ENCODE assay signal across 9 cellular contexts in genomic region chrX:153646620-153647373, GRCh38. TPM values are rescaled to one million over a fixed set of nuclear protein-coding genes. Genes with fewer than 3 reads are reported as not detected.
A peak's percentile ranks its signal among the peaks of the same experiment; 100 is the strongest.
DNase-seq lines count a peak whose midpoint lies in the region; ATAC-seq, FAIRE-seq and TF ChIP-seq lines count a peak whose summit lies in the region.
"Had no signal": no experiment of that assay in that cellular context is flagged by ENCODE, and none has a peak within 500 bp of the region (broad histone marks: within the 10 kb centered on the region; RNA-seq: fewer than 3 reads in every experiment).

Gene DUSP9 (plus strand): TSS chrX:153647203. CDS start chrX:153647954, 751 bp downstream.

- H3K27ac ChIP-seq in CD8-positive, alpha-beta T cell (ENCODE audit: low read depth, low read length) = no peak within 1 kb of the TSS
- H3K27ac ChIP-seq in HUES64 (ENCODE audit: low read depth, low read length) = no peak within 1 kb of the TSS
- H3K27ac ChIP-seq: VCaP had no signal

- no peaks in the 10 kb centered on the region for H3K36me3 Mint-ChIP-seq in CD8-positive, alpha-beta T cell
- H3K36me3 Mint-ChIP-seq in stimulated activated memory B cell treated with anti-CD40 and anti-IgM and Interleukin-4, amounts not matched to agents 10 μg/mL and 1 μg/mL and 100 μg/mL, for 72 hours = no peaks in the 10 kb centered on the region
- H3K36me3 Mint-ChIP-seq in activated T-helper 2 cell treated with anti-CD3 and anti-CD28 coated beads, Interferon-gamma antibody, Interleukin-2, Interleukin-4, amounts not matched to agents 10 μg/mL and 5 μg/mL and 100 μg/mL, durations not matched to agents 14 hours and 24 hours and 36 hours (ENCODE audit: low read depth) = no peaks in the 10 kb centered on the region

- no peak within 1 kb of the TSS for H3K4me3 ChIP-seq in CD8-positive, alpha-beta T cell (ENCODE audit: low read depth, low read length)
- H3K4me3 ChIP-seq in HUES64 (ENCODE audit: low read length) (0 out of 2 replicates have a peak within 1 kb of the TSS, but pooled peaks have one; percentile 13), bronchial epithelial cell (ENCODE audit: low read depth, low read length) (peak within 1 kb of the TSS; percentile 10), mucosa of descending colon (no peak within 1 kb of the TSS)

- POLR2A ChIA-PET in CD8-positive, alpha-beta T cell (lab: Charles Lee) = no interaction called here

- peaks cover 6% of the 10 kb centered on the region for H3K4me1 Mint-ChIP-seq in CD8-positive, alpha-beta T cell (ENCODE audit: low read depth)
- H3K4me1 Mint-ChIP-seq in stimulated activated memory B cell treated with anti-CD40 and anti-IgM and Interleukin-4, amounts not matched to agents 10 μg/mL and 1 μg/mL and 100 μg/mL, for 72 hours = peaks cover 11% of the 10 kb centered on the region
- H3K4me1 Mint-ChIP-seq in activated T-helper 2 cell treated with anti-CD3 and anti-CD28 coated beads, Interferon-gamma antibody, Interleukin-2, Interleukin-4, amounts not matched to agents 10 μg/mL and 5 μg/mL and 100 μg/mL, durations not matched to agents 14 hours and 24 hours and 36 hours (ENCODE audit: low read depth) = peaks cover 5% of the 10 kb centered on the region

- no peaks in the 10 kb centered on the region for H3K9me3 Mint-ChIP-seq in CD8-positive, alpha-beta T cell
- no peaks in the 10 kb centered on the region for H3K9me3 Mint-ChIP-seq in stimulated activated memory B cell treated with anti-CD40 and anti-IgM and Interleukin-4, amounts not matched to agents 10 μg/mL and 1 μg/mL and 100 μg/mL, for 72 hours
- H3K9me3 Mint-ChIP-seq in activated T-helper 2 cell treated with anti-CD3 and anti-CD28 coated beads, Interferon-gamma antibody, Interleukin-2, Interleukin-4, amounts not matched to agents 10 μg/mL and 5 μg/mL and 100 μg/mL, durations not matched to agents 14 hours and 24 hours and 36 hours = no peaks in the 10 kb centered on the region

- H3K4me3 Mint-ChIP-seq in CD8-positive, alpha-beta T cell = peak within 1 kb of the TSS; percentile 32
- H3K4me3 Mint-ChIP-seq in stimulated activated memory B cell treated with anti-CD40 and anti-IgM and Interleukin-4, amounts not matched to agents 10 μg/mL and 1 μg/mL and 100 μg/mL, for 72 hours = no peak within 1 kb of the TSS
- H3K4me3 Mint-ChIP-seq in activated T-helper 2 cell treated with anti-CD3 and anti-CD28 coated beads, Interferon-gamma antibody, Interleukin-2, Interleukin-4, amounts not matched to agents 10 μg/mL and 5 μg/mL and 100 μg/mL, durations not matched to agents 14 hours and 24 hours and 36 hours (ENCODE audit: low read depth) = no peak within 1 kb of the TSS

- peaks cover 8% of the 10 kb centered on the region for H3K27me3 ChIP-seq in CD8-positive, alpha-beta T cell (ENCODE audit: insufficient read depth, low read length)
- H3K27me3 ChIP-seq in HUES64 (ENCODE audit: insufficient read depth, low read length) (peaks cover 73% of the 10 kb centered on the region), bronchial epithelial cell (ENCODE audit: control insufficient read depth, insufficient read depth, low read length) (peaks cover 3% of the 10 kb centered on the region)

- ATAC-seq in CD8-positive, alpha-beta T cell = peak; percentile 43
- peak; percentile 59 for ATAC-seq in mucosa of descending colon
- no peak for ATAC-seq in stimulated activated memory B cell treated with anti-CD40 and anti-IgM and Interleukin-4, amounts not matched to agents 10 μg/mL and 1 μg/mL and 100 μg/mL, for 72 hours
- ATAC-seq in GM21381 (IDR thresholded peaks at IDR 0.05; ENCODE audit: unreplicated experiment) = no peak

- no peak for TF ChIP-seq CTCF in CD8-positive, alpha-beta T cell (IDR thresholded peaks at IDR 0.05)
- TF ChIP-seq CTCF in bronchial epithelial cell (IDR thresholded peaks at IDR 0.05; ENCODE audit: insufficient read depth, low read length, severe bottlenecking) (no peak), mucosa of descending colon (IDR thresholded peaks at IDR 0.05) (no peak)

- FAIRE-seq in bronchial epithelial cell (lab: Jason Lieb, UNC) = no peak

- intact Hi-C loops in CD8-positive, alpha-beta T cell (cut with DNase I, micrococcal nuclease) = no loop called here
- intact Hi-C loops in mucosa of descending colon (cut with DNase I, micrococcal nuclease) = no loop called here
- intact Hi-C loops in activated T-helper 2 cell treated with anti-CD3 and anti-CD28 coated beads, Interferon-gamma antibody, Interleukin-2, Interleukin-4, amounts not matched to agents 10 μg/mL and 5 μg/mL and 100 μg/mL, durations not matched to agents 14 hours and 24 hours and 36 hours (cut with micrococcal nuclease) = no loop called here

- no peak within 1 kb of the TSS for H3K27ac Mint-ChIP-seq in CD8-positive, alpha-beta T cell
- H3K27ac Mint-ChIP-seq in stimulated activated memory B cell treated with anti-CD40 and anti-IgM and Interleukin-4, amounts not matched to agents 10 μg/mL and 1 μg/mL and 100 μg/mL, for 72 hours = no peak within 1 kb of the TSS
- H3K27ac Mint-ChIP-seq in activated T-helper 2 cell treated with anti-CD3 and anti-CD28 coated beads, Interferon-gamma antibody, Interleukin-2, Interleukin-4, amounts not matched to agents 10 μg/mL and 5 μg/mL and 100 μg/mL, durations not matched to agents 14 hours and 24 hours and 36 hours = no peak within 1 kb of the TSS

- H3K9ac ChIP-seq in HUES64 (ENCODE audit: low read depth, low read length) = no peak within 1 kb of the TSS

- 4% methylated on average over 53 of the region's 53 CpGs for WGBS in HUES64

- peaks cover 1% of the 10 kb centered on the region for H3K4me1 ChIP-seq in CD8-positive, alpha-beta T cell (ENCODE audit: insufficient read depth, low read length)
- H3K4me1 ChIP-seq in HUES64 (ENCODE audit: insufficient read depth, low read length) (no peaks in the 10 kb centered on the region), mucosa of descending colon (ENCODE audit: low read depth) (no peaks in the 10 kb centered on the region)

- DNase-seq in CD8-positive, alpha-beta T cell = peak in 1 of 7 experiments; percentile 12
- DNase-seq in bronchial epithelial cell (ENCODE audit: low read depth) (peak; percentile 25), mucosa of descending colon (peak; percentile 19 to 44 (median 43)), GM19240 (ENCODE audit: insufficient read length, low spot score) (no peak)
- no peak for DNase-seq in activated T-helper 2 cell treated with anti-CD3 and anti-CD28 coated beads, Interferon-gamma antibody, Interleukin-2, Interleukin-4, amounts not matched to agents 10 μg/mL and 5 μg/mL and 100 μg/mL, durations not matched to agents 14 hours and 24 hours and 36 hours (ENCODE audit: low spot score)

- H3K9me3 ChIP-seq in CD8-positive, alpha-beta T cell (ENCODE audit: low read length) = no peaks in the 10 kb centered on the region
- H3K9me3 ChIP-seq in HUES64 (ENCODE audit: insufficient read depth, low read depth, low read length) (no peaks in the 10 kb centered on the region), mucosa of descending colon (no peaks in the 10 kb centered on the region)

- no peaks in the 10 kb centered on the region for H3K36me3 ChIP-seq in CD8-positive, alpha-beta T cell (ENCODE audit: insufficient read depth, low read length)
- H3K36me3 ChIP-seq in HUES64 (ENCODE audit: insufficient read depth, low read length) = no peaks in the 10 kb centered on the region
- H3K36me3 ChIP-seq in bronchial epithelial cell (ENCODE audit: control insufficient read depth, insufficient read depth, low read length) = no peaks in the 10 kb centered on the region
- H3K36me3 ChIP-seq in mucosa of descending colon (ENCODE audit: low read depth) = no peaks in the 10 kb centered on the region

- CTCF ChIA-PET in CD8-positive, alpha-beta T cell (lab: Charles Lee) = interaction anchor here (0.9 to 5.5 kb wide), 6 partner anchors 15 to 107 kb away, joined by 3 to 41 read pairs (median 7); no protein-coding TSS in a partner anchor

- peaks cover 12% of the 10 kb centered on the region for H3K27me3 Mint-ChIP-seq in CD8-positive, alpha-beta T cell (ENCODE audit: low read depth)
- H3K27me3 Mint-ChIP-seq in stimulated activated memory B cell treated with anti-CD40 and anti-IgM and Interleukin-4, amounts not matched to agents 10 μg/mL and 1 μg/mL and 100 μg/mL, for 72 hours = peaks cover 32% of the 10 kb centered on the region
- H3K27me3 Mint-ChIP-seq in activated T-helper 2 cell treated with anti-CD3 and anti-CD28 coated beads, Interferon-gamma antibody, Interleukin-2, Interleukin-4, amounts not matched to agents 10 μg/mL and 5 μg/mL and 100 μg/mL, durations not matched to agents 14 hours and 24 hours and 36 hours (ENCODE audit: low read depth) = peaks cover 40% of the 10 kb centered on the region

RNA-seq across cellular contexts. Expression of gene DUSP9, which starts in this region (rescaled TPM):
- not detected for total RNA-seq in CD8-positive, alpha-beta T cell
- polyA plus RNA-seq in HUES64 (2013, experiment 1 of 2) = 0.35 TPM
- 0.82 TPM for polyA plus RNA-seq in HUES64 (2013, experiment 2 of 2)
- 0.77 and 1.3 TPM in 2 replicates for total RNA-seq in bronchial epithelial cell
- total RNA-seq in mucosa of descending colon = not detected
- 0.11 and 0.16 TPM in 2 replicates for total RNA-seq in activated T-helper 2 cell treated with anti-CD3 and anti-CD28 coated beads, Interferon-gamma antibody, Interleukin-2, Interleukin-4, amounts not matched to agents 10 μg/mL and 5 μg/mL and 100 μg/mL, durations not matched to agents 14 hours and 24 hours and 36 hours

Comparison
In these comparisons a context has a peak if more than half of its experiments do, and no peak if none do; other contexts are left out.
1. Peak in ATAC-seq in CD8-positive, alpha-beta T cell; RNA of the gene not detected or under 1 TPM.
2. Peak in DNase-seq and ATAC-seq in mucosa of descending colon; RNA of the gene not detected or under 1 TPM.
3. H3K4me3 ChIP-seq: peak in HUES64 (single experiment) and bronchial epithelial cell (single experiment); none in CD8-positive, alpha-beta T cell (single experiment) and mucosa of descending colon (single experiment).